ENCODE assay signal across 8 cellular contexts in genomic region chr2:233414777-233415570, GRCh38.
DNase-seq lines count a peak whose midpoint lies in the region; ATAC-seq and TF ChIP-seq lines count a peak whose summit lies in the region.

No MANE protein-coding gene starts in this region.

- ATAC-seq in left cardiac atrium (peak in 1 of 2 donors; percentile 62), Right ventricle myocardium inferior (no peak), memory B cell (ENCODE audit: low read depth) (no peak), HG03025 (IDR thresholded peaks at IDR 0.05; ENCODE audit: low FRiP score, unreplicated experiment) (no peak)

- no peak for TF ChIP-seq CTCF in GM13977 (IDR thresholded peaks at IDR 0.05; ENCODE audit: extremely low read depth, insufficient read depth, missing control alignments)

- intact Hi-C loops in left cardiac atrium (cut with DNase I), result no loop called here
- intact Hi-C loops in Right ventricle myocardium inferior (cut with DNase I), result no loop called here

- DNase-seq in left cardiac atrium (peak; percentile 68), Right ventricle myocardium inferior (ENCODE audit: missing footprints) (no peak), memory B cell (ENCODE audit: low spot score in 2 of 2) (no peak), NCI-H1048 (lab: John Stamatoyannopoulos, UW) (no peak), GM13977 (ENCODE audit: low spot score) (no peak), DMS114 treated with DMSO at 0.1 percent for 48 hours (lab: John Stamatoyannopoulos, UW; ENCODE audit: unreplicated experiment) (no peak)

- peaks cover 9% of the 10 kb centered on the region for H3K9me3 Mint-ChIP-seq in activated naive CD4-positive, alpha-beta T cell treated with anti-CD3 and anti-CD28 coated beads, Interleukin-2, amount 50 U/mL, for 24 hours
- peaks cover 2% of the 10 kb centered on the region for H3K9me3 Mint-ChIP-seq in memory B cell

- peaks cover 98% of the 10 kb centered on the region for H3K4me1 Mint-ChIP-seq in activated naive CD4-positive, alpha-beta T cell treated with anti-CD3 and anti-CD28 coated beads, Interleukin-2, amount 50 U/mL, for 24 hours
- H3K4me1 Mint-ChIP-seq in memory B cell, result peaks cover 49% of the 10 kb centered on the region

- H3K36me3 Mint-ChIP-seq in activated naive CD4-positive, alpha-beta T cell treated with anti-CD3 and anti-CD28 coated beads, Interleukin-2, amount 50 U/mL, for 24 hours, result peaks cover 18% of the 10 kb centered on the region
- H3K36me3 Mint-ChIP-seq in memory B cell, result peaks cover 15% of the 10 kb centered on the region

- H3K4me3 Mint-ChIP-seq in activated naive CD4-positive, alpha-beta T cell treated with anti-CD3 and anti-CD28 coated beads, Interleukin-2, amount 50 U/mL, for 24 hours, result peak overlapping the region; percentile 71
- H3K4me3 Mint-ChIP-seq in memory B cell, result no peak overlapping the region

- no peaks in the 10 kb centered on the region for H3K27me3 Mint-ChIP-seq in activated naive CD4-positive, alpha-beta T cell treated with anti-CD3 and anti-CD28 coated beads, Interleukin-2, amount 50 U/mL, for 24 hours
- H3K27me3 Mint-ChIP-seq in memory B cell, result no peaks in the 10 kb centered on the region

- in situ Hi-C loops in GM13977 (cut with MboI; ENCODE audit: low pct_unique_long_range_greater_than_20kb, low sequenced_read_pairs, unreplicated experiment), result no loop called here

- peak overlapping the region; percentile 91 for H3K27ac Mint-ChIP-seq in activated naive CD4-positive, alpha-beta T cell treated with anti-CD3 and anti-CD28 coated beads, Interleukin-2, amount 50 U/mL, for 24 hours
- peak overlapping the region; percentile 39 for H3K27ac Mint-ChIP-seq in memory B cell
